In the genomic region with DNA sequence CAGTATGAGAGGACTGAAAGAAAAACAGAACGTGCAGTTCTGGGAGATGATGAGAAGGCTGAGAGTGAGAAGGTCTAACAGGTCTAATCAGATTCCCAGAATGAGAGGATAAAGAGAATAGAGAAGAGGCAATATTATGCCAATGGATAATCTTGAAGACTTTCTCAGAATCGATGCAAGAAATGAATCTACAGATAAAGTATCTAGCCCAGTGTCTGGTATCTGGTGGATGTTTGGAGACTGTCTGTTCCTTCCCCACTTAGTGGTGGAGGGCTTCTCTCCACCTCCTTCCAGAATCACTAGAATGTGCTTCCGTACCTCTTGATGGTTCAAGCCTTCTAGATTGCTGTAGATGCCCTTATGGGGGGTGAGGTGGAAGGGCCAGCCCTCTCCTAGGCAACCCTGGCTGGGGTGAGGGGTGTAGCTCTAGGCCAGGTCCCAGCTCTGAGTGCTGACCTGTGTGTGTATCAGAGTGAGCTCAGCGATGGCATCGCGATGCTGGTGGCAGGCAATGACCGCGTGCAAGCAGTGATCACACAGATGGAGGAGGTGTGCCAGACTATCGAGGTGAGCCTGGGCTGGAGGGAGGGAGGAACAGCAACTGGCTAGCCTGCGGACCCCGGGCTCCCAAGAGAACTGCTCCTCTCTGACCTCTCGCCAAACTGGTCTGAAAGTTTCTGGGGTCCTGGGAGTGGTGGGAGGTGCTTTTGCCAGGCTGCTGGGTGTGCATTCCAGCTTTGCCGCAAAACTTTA, we compare ENCODE assay signal across 34 cellular contexts. TPM values are rescaled to one million over a fixed set of nuclear protein-coding genes. Genes with fewer than 3 reads are reported as not detected.
"Had no signal": no experiment of that assay in that cellular context is flagged by ENCODE, and none has a peak within 500 bp of the region (broad histone marks: within the 10 kb centered on the region; RNA-seq: fewer than 3 reads in every experiment).

No MANE protein-coding gene starts in this region.

- H3K9me3 ChIP-seq: breast epithelium had no signal

- ATAC-seq: activated T-cell treated with anti-CD3 and anti-CD28 coated beads, Interleukin-2, amount 50 U/mL, for 72 hours; Panc1; Right ventricle myocardium inferior; T-cell had no signal

- H3K4me3 ChIP-seq: breast epithelium, SK-N-MC had no signal

- H3K9me3 Mint-ChIP-seq: activated B cell treated with CpG ODN at 0.5 μM for 24 hours; activated CD4-positive, alpha-beta T cell treated with anti-CD3 and anti-CD28 coated beads, Interleukin-2, amount 10 ng/mL, durations not matched to agents 24 days and 14 days; activated naive CD4-positive, alpha-beta T cell treated with anti-CD3 and anti-CD28 coated beads, Interleukin-2, amount 10 ng/mL, durations not matched to agents 7 days and 5 days; activated naive CD8-positive, alpha-beta T cell treated with anti-CD3 and anti-CD28 coated beads for 36 hours; activated T-cell treated with anti-CD3 and anti-CD28 coated beads, Interleukin-2, amount 50 U/mL, for 72 hours; activated T-helper 2 cell treated with anti-CD3 and anti-CD28 coated beads, Interferon-gamma antibody, Interleukin-2, Interleukin-4, amounts not matched to agents 10 μg/mL and 5 μg/mL and 100 μg/mL, durations not matched to agents 14 hours and 24 hours and 36 hours; T-cell had no signal

- H3K36me3 ChIP-seq: breast epithelium had no signal

- H3K27ac Mint-ChIP-seq: activated B cell treated with CpG ODN at 0.5 μM for 24 hours; activated CD4-positive, alpha-beta T cell treated with anti-CD3 and anti-CD28 coated beads, Interleukin-2, amount 10 ng/mL, durations not matched to agents 24 days and 14 days; activated naive CD8-positive, alpha-beta T cell treated with anti-CD3 and anti-CD28 coated beads for 36 hours; activated T-cell treated with anti-CD3 and anti-CD28 coated beads, Interleukin-2, amount 50 U/mL, for 72 hours; activated T-helper 2 cell treated with anti-CD3 and anti-CD28 coated beads, Interferon-gamma antibody, Interleukin-2, Interleukin-4, amounts not matched to agents 10 μg/mL and 5 μg/mL and 100 μg/mL, durations not matched to agents 14 hours and 24 hours and 36 hours; T-cell had no signal

- H3K27ac ChIP-seq: breast epithelium, SK-N-MC had no signal

- DNase-seq: activated B cell treated with CpG ODN at 0.5 μM for 24 hours; activated CD4-positive, alpha-beta T cell treated with anti-CD3 and anti-CD28 coated beads for 1 hour; activated CD4-positive, alpha-beta T cell treated with anti-CD3 and anti-CD28 coated beads, Interleukin-2, amount 10 ng/mL, durations not matched to agents 24 days and 14 days; activated CD4-positive, alpha-beta T cell treated with anti-CD3 and anti-CD28 coated beads, Interleukin-2, amount 50 U/mL, for 48 hours; activated gamma-delta T cell treated with Interleukin-2 at 50 U/mL for 16 hours; activated naive CD4-positive, alpha-beta T cell treated with anti-CD3 and anti-CD28 coated beads, Interleukin-2, amount 10 ng/mL, durations not matched to agents 7 days and 5 days; activated naive CD8-positive, alpha-beta T cell treated with anti-CD3 and anti-CD28 coated beads for 36 hours; activated T-cell treated with anti-CD3 and anti-CD28 coated beads for 4 hours; activated T-cell treated with anti-CD3 and anti-CD28 coated beads, Interleukin-2, amount 50 U/mL, for 72 hours; aorta; central memory CD4-positive, alpha-beta T cell; NCI-H1092; NCI-H1417; NCI-H1930; NCI-H2171 treated with DMSO at 0.1 percent for 48 hours; NCI-H226; NCI-H526; NCI-H774; NK-92 treated with Interleukin-12 subunit alpha and Interleukin-12 subunit beta, amount 100 ng/mL, for 24 hours; OCI-M1; RPMI8226; T-cell; T-helper 2 cell; T1000 had no signal

- H3K4me1 ChIP-seq: breast epithelium had no signal

- H3K4me3 Mint-ChIP-seq: activated B cell treated with CpG ODN at 0.5 μM for 24 hours; activated CD4-positive, alpha-beta T cell treated with anti-CD3 and anti-CD28 coated beads, Interleukin-2, amount 10 ng/mL, durations not matched to agents 24 days and 14 days; activated naive CD4-positive, alpha-beta T cell treated with anti-CD3 and anti-CD28 coated beads, Interleukin-2, amount 10 ng/mL, durations not matched to agents 7 days and 5 days; activated naive CD8-positive, alpha-beta T cell treated with anti-CD3 and anti-CD28 coated beads for 36 hours; activated T-cell treated with anti-CD3 and anti-CD28 coated beads, Interleukin-2, amount 50 U/mL, for 72 hours had no signal

- FAIRE-seq: TTC549 had no signal

RNA-seq across cellular contexts. Expression of gene TRIM54, which starts 22.4 kb away (rescaled TPM):
- total RNA-seq: activated B cell treated with CpG ODN at 0.5 μM for 24 hours, chondrocyte, MCF 10A, T-cell had no signal

RNA-seq across cellular contexts. Expression of gene DNAJC5G, which starts 29.4 kb away (rescaled TPM):
- total RNA-seq: activated B cell treated with CpG ODN at 0.5 μM for 24 hours; activated CD4-positive, alpha-beta T cell treated with anti-CD3 and anti-CD28 coated beads, Interleukin-2, amount 10 ng/mL, durations not matched to agents 24 days and 14 days; activated CD8-positive, alpha-beta memory T cell treated with anti-CD3 and anti-CD28 coated beads for 36 hours; activated naive CD8-positive, alpha-beta T cell treated with anti-CD3 and anti-CD28 coated beads for 36 hours; activated T-helper 2 cell treated with anti-CD3 and anti-CD28 coated beads, Interferon-gamma antibody, Interleukin-2, Interleukin-4, amounts not matched to agents 10 μg/mL and 5 μg/mL and 100 μg/mL, durations not matched to agents 14 hours and 24 hours and 36 hours; aorta; breast epithelium; chondrocyte; MCF 10A; NCI-H460; T-cell had no signal

RNA-seq across cellular contexts. Expression of gene SLC30A3, which starts 41.8 kb away (rescaled TPM):
- total RNA-seq: MCF 10A had no signal
